In genomic region chr7:64914557-64914956, GRCh38 we compare ENCODE assay signal across 1 cellular context.
TF ChIP-seq lines count a peak whose summit lies in the region.

No MANE protein-coding gene starts in this region.

TF ChIP-seq in K562, 482 proteins besides CTCF, POLR2A, EP300 and RAD21 (continued from another document and continues in another):
- TF ChIP-seq JUN (IDR thresholded peaks at IDR 0.05; ENCODE audit: borderline replicate concordance, low read depth, low read length) (no peak), JUN (CRISPR knock-in tag; IDR thresholded peaks at IDR 0.05; ENCODE audit: borderline replicate concordance) (no peak), ZNF232 (CRISPR knock-in tag; IDR thresholded peaks at IDR 0.05) (no peak), NFRKB (IDR thresholded peaks at IDR 0.05; ENCODE audit: low read depth) (no peak), ZNF277 (CRISPR knock-in tag; IDR thresholded peaks at IDR 0.05; ENCODE audit: borderline replicate concordance) (no peak), ZEB2 (IDR thresholded peaks at IDR 0.05) (peak; percentile 93), ZNF507 (tag; conservative IDR thresholded peaks at IDR 0.05) (no peak), ZNF384 (IDR thresholded peaks at IDR 0.05; ENCODE audit: low read depth, low read length) (peak; percentile 44; the same call in 1 of the 2 replicates), BRD4 (IDR thresholded peaks at IDR 0.05) (no peak), KDM1A (IDR thresholded peaks at IDR 0.05) (peak; percentile 48 to 72; a peak in 2 of 4 replicates), C11orf30 (IDR thresholded peaks at IDR 0.05; ENCODE audit: low read depth) (no peak), ZBTB7A (IDR thresholded peaks at IDR 0.05; ENCODE audit: borderline replicate concordance, control insufficient read depth, low read depth, low read length) (no peak), ZNF212 (CRISPR knock-in tag; IDR thresholded peaks at IDR 0.05) (no peak), TCFL5 (CRISPR knock-in tag; conservative IDR thresholded peaks at IDR 0.05) (no peak), ZNF3 (CRISPR knock-in tag; IDR thresholded peaks at IDR 0.05) (no peak), FOXA3 (CRISPR knock-in tag; conservative IDR thresholded peaks at IDR 0.05 in 1 of 2, IDR thresholded peaks at IDR 0.05 in 1 of 2) (0 out of 4 replicates have a peak, but pooled peaks of 1 of the 2 experiments have one; percentile 3), ARNT (IDR thresholded peaks at IDR 0.05) (0 out of 4 replicates have a peak, but pooled peaks of 1 of the 2 experiments have one; percentile 45), ZNF217 (CRISPR knock-in tag; IDR thresholded peaks at IDR 0.05) (no peak), MYNN (IDR thresholded peaks at IDR 0.05) (0 out of 2 replicates have a peak, but pooled peaks have one; percentile 33), MYNN (CRISPR knock-in tag; IDR thresholded peaks at IDR 0.05) (no peak), ZNF668 (CRISPR knock-in tag; IDR thresholded peaks at IDR 0.05) (no peak), CBFA2T3 (IDR thresholded peaks at IDR 0.05) (peak; percentile 96), ZBTB49 (CRISPR knock-in tag; IDR thresholded peaks at IDR 0.05; ENCODE audit: borderline replicate concordance) (no peak), NFE2 (IDR thresholded peaks at IDR 0.05; ENCODE audit: low read depth) (peak; percentile 52), SOX6 (IDR thresholded peaks at IDR 0.05) (peak; percentile 99), TAL1 (IDR thresholded peaks at IDR 0.05) (peak; percentile 93), TAF15 (IDR thresholded peaks at IDR 0.05; ENCODE audit: low read depth, low read length) (no peak), HBP1 (CRISPR knock-in tag; IDR thresholded peaks at IDR 0.05) (no peak), GATA2 (CRISPR knock-in tag; IDR thresholded peaks at IDR 0.05) (peak; percentile 78), ZNF274 (IDR thresholded peaks at IDR 0.05; ENCODE audit: borderline replicate concordance, low read depth, low read length) (peak; percentile 59; the same call in 1 of the 2 replicates), HDAC6 (IDR thresholded peaks at IDR 0.05; ENCODE audit: low read depth, low read length) (no peak), SMARCA4 (IDR thresholded peaks at IDR 0.05) (peak; percentile 89), ZMIZ1 (IDR thresholded peaks at IDR 0.05; ENCODE audit: low read depth in 2 of 2, low read length in 2 of 2) (peak in 1 of 2 experiments; percentile 73; a peak in 2 of 4 replicates), ZBTB40 (IDR thresholded peaks at IDR 0.05) (peak; percentile 64), ZBTB40 (CRISPR knock-in tag; IDR thresholded peaks at IDR 0.05) (no peak), LCOR (CRISPR knock-in tag; IDR thresholded peaks at IDR 0.05) (no peak), SFPQ (IDR thresholded peaks at IDR 0.05; ENCODE audit: low read depth, low read length) (no peak), ZNF717 (CRISPR knock-in tag; IDR thresholded peaks at IDR 0.05) (no peak), FOXK2 (conservative IDR thresholded peaks at IDR 0.05 in 1 of 2, IDR thresholded peaks at IDR 0.05 in 1 of 2; ENCODE audit: low read depth in 2 of 2) (peak in 1 of 2 experiments; percentile 37; a peak in 1 of 4 replicates), ARID2 (IDR thresholded peaks at IDR 0.05) (no peak), BHLHE40 (IDR thresholded peaks at IDR 0.05; ENCODE audit: low read length) (peak; percentile 40; the same call in 1 of the 2 replicates), MTA2 (IDR thresholded peaks at IDR 0.05; ENCODE audit: low read depth) (peak; percentile 88), NCOR1 (IDR thresholded peaks at IDR 0.05) (peak; percentile 90), CHD2 (IDR thresholded peaks at IDR 0.05; ENCODE audit: low read depth, low read length) (no peak), ELF4 (CRISPR knock-in tag; IDR thresholded peaks at IDR 0.05) (0 out of 2 replicates have a peak, but pooled peaks have one; percentile 41), MCM5 (IDR thresholded peaks at IDR 0.05; ENCODE audit: low read depth) (no peak), ZFX (CRISPR knock-in tag; IDR thresholded peaks at IDR 0.05) (no peak), OTX1 (CRISPR knock-in tag; IDR thresholded peaks at IDR 0.05) (no peak), TRIM24 (IDR thresholded peaks at IDR 0.05) (peak; percentile 97 to 98), RB1 (IDR thresholded peaks at IDR 0.05; ENCODE audit: low read depth) (peak; percentile 32; the same call in 1 of the 2 replicates), MYC (IDR thresholded peaks at IDR 0.05; ENCODE audit: low read depth, low read length) (peak; percentile 60; the same call in 1 of the 2 replicates), MYC (CRISPR knock-in tag; IDR thresholded peaks at IDR 0.05; ENCODE audit: borderline replicate concordance, low read depth) (no peak), ZNF124 (CRISPR knock-in tag; IDR thresholded peaks at IDR 0.05) (no peak), DMBX1 (CRISPR knock-in tag; IDR thresholded peaks at IDR 0.05; ENCODE audit: borderline replicate concordance) (peak; percentile 60; the same call in 1 of the 2 replicates)
